Comparison of ENCODE assay signal across 8 cellular contexts in the genomic region with DNA sequence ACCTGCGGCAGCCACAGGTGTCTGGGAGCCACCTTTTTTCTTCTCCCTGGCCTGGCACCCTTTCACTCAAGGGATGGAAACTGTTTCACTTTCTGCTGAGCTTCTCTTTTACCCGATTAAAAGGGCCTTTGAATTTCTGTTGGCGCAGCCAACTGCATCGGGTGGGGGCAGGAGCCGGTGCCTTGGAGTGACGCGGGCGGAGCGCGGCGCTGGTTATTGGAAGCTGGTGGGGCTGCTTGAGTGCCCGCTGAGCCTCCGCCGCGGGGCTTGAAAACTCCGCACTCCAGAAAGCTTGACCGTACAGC. TPM values are rescaled to one million over a fixed set of nuclear protein-coding genes. Genes with fewer than 3 reads are reported as not detected.
DNase-seq lines count a peak whose midpoint lies in the region; TF ChIP-seq lines count a peak whose summit lies in the region.

No MANE protein-coding gene starts in this region.

- no peak overlapping the region for H3K56ac ChIP-seq in H9 (ENCODE audit: insufficient read length, low read depth, low read length)

- no peaks in the 10 kb centered on the region for H3K27me3 Mint-ChIP-seq in H9 (ENCODE audit: low read depth)

- peak overlapping the region; percentile 77 for H3K4me3 ChIP-seq in GM08714 (ENCODE audit: low read length)
- H3K4me3 ChIP-seq in MG63: peak overlapping the region; percentile 49
- H3K4me3 ChIP-seq in WERI-Rb-1 (ENCODE audit: low read depth, low read length): peak overlapping the region; percentile 86

- H3K9me3 ChIP-seq in H9 (ENCODE audit: control insufficient read depth, low read depth, low read length) (no peaks in the 10 kb centered on the region), MG63 (no peaks in the 10 kb centered on the region), WERI-Rb-1 (ENCODE audit: severe bottlenecking) (no peaks in the 10 kb centered on the region)

- no peaks in the 10 kb centered on the region for H4K20me1 ChIP-seq in H9 (ENCODE audit: control insufficient read depth, insufficient read depth, insufficient read length)

- H2BK20ac ChIP-seq in H9 (ENCODE audit: low read depth, low read length, poor library complexity, severe bottlenecking): no peak overlapping the region

- peaks cover 6% of the 10 kb centered on the region; the same call in 1 of the 2 replicates for H3K4me1 ChIP-seq in H9 (ENCODE audit: insufficient read depth, low read length)

- no peak overlapping the region for H2BK12ac ChIP-seq in H9 (ENCODE audit: insufficient read length, low read depth, low read length)

- H4K5ac ChIP-seq in H9 (ENCODE audit: insufficient read length, low read depth, low read length): no peak overlapping the region

- H2AFZ ChIP-seq in H9 (ENCODE audit: low read length): no peak overlapping the region

- H3K4ac ChIP-seq in H9 (ENCODE audit: low read depth, low read length): no peak overlapping the region

- peak overlapping the region; percentile 43 for H3K27ac ChIP-seq in H9 (ENCODE audit: insufficient read length, low read depth, low read length)
- peak overlapping the region; percentile 60; the same call in 1 of the 2 replicates for H3K27ac ChIP-seq in WERI-Rb-1
- H3K27ac ChIP-seq in cingulate gyrus (ENCODE audit: low read depth, low read length): peak overlapping the region; percentile 74

- peaks cover 15% of the 10 kb centered on the region for H3K23me2 ChIP-seq in H9 (ENCODE audit: insufficient read length, low read depth, low read length, poor library complexity, severe bottlenecking)

- H3K4me1 Mint-ChIP-seq in H9: peaks cover 18 to 20% of the 10 kb centered on the region in 2 experiments

- no peaks in the 10 kb centered on the region for H3K79me1 ChIP-seq in H9 (ENCODE audit: insufficient read depth, low read depth, low read length, poor library complexity, severe bottlenecking)

- H3K23ac ChIP-seq in H9 (ENCODE audit: insufficient read length, low read depth, low read length): no peak overlapping the region

- no peak overlapping the region for H2BK5ac ChIP-seq in H9 (ENCODE audit: insufficient read length, low read length)

- no peak overlapping the region for H2AK5ac ChIP-seq in H9 (ENCODE audit: insufficient read length, low read length)

- H3K4me3 Mint-ChIP-seq in H9: peak overlapping the region; percentile 93 to 95

- peak overlapping the region; percentile 93 to 97 (median 97) for H3K27ac Mint-ChIP-seq in H9

- no peak overlapping the region for H4K91ac ChIP-seq in H9 (ENCODE audit: insufficient read length, low read depth, low read length)

- no peak overlapping the region for H4K8ac ChIP-seq in H9 (replicated peaks; ENCODE audit: insufficient read length, low read depth, low read length)

- H3K36me3 Mint-ChIP-seq in H9 (ENCODE audit: insufficient read depth in 1 of 3, low read depth in 3 of 3): peaks cover 0 to 2% (median 0%) of the 10 kb centered on the region in 3 experiments; a peak in 3 of 7 replicates

- peak; percentile 59 for DNase-seq in H9
- peak; percentile 63 for DNase-seq in MG63
- DNase-seq in WERI-Rb-1: peak; percentile 48
- DNase-seq in kidney glomerular epithelial cell (lab: John Stamatoyannopoulos, UW): peak; percentile 43
- peak; percentile 16 for DNase-seq in stimulated activated CD4-positive, alpha-beta T cell treated with anti-CD3 and anti-CD28 coated beads, Interleukin-12 subunit alpha, Interleukin-12 subunit beta, amount 100 ng/mL, for 4 hours
- DNase-seq in NCI-H446 treated with DMSO at 0.1 percent for 48 hours (lab: John Stamatoyannopoulos, UW): no peak

- TF ChIP-seq CTCF in H9 (conservative IDR thresholded peaks at IDR 0.05) (no peak), WERI-Rb-1 (IDR thresholded peaks at IDR 0.05; ENCODE audit: low read depth, low read length) (no peak)

- peaks cover 3% of the 10 kb centered on the region; the same call in 1 of the 2 replicates for H3K79me2 ChIP-seq in H9 (ENCODE audit: insufficient read depth, low read length)

- peak overlapping the region; percentile 59 for H3K9ac ChIP-seq in H9 (ENCODE audit: extremely low read depth, insufficient read length, low read length)

- H3K9me3 Mint-ChIP-seq in H9: no peaks in the 10 kb centered on the region; a peak in 1 of 5 replicates

- H3K4me2 ChIP-seq in H9 (ENCODE audit: insufficient read depth, insufficient read length, low read length): peak overlapping the region; percentile 82

- H3K14ac ChIP-seq in H9 (ENCODE audit: insufficient read depth, low read length): peak overlapping the region; percentile 50

- H3K18ac ChIP-seq in H9 (ENCODE audit: insufficient read length, low read depth, low read length): peak overlapping the region; percentile 70

- no peak overlapping the region for H2BK15ac ChIP-seq in H9 (ENCODE audit: low read depth, low read length)

- H3K36me3 ChIP-seq in MG63 (no peaks in the 10 kb centered on the region), WERI-Rb-1 (no peaks in the 10 kb centered on the region)

- WGBS in H9 (ENCODE audit: extremely low coverage, insufficient read length, low lambda C conversion rate): no CpG with 5 or more reads among the region's 17 CpGs

- H2BK120ac ChIP-seq in H9 (ENCODE audit: low read depth, low read length, poor library complexity, severe bottlenecking): no peak overlapping the region

- H3K27me3 ChIP-seq in H9 (ENCODE audit: insufficient read depth, low read length) (no peaks in the 10 kb centered on the region), MG63 (no peaks in the 10 kb centered on the region), WERI-Rb-1 (ENCODE audit: insufficient read depth, low read depth, severe bottlenecking) (no peaks in the 10 kb centered on the region)

- no peak overlapping the region for H3T11ph ChIP-seq in H9 (ENCODE audit: low read length)

RNA-seq across cellular contexts. Expression of a gene that starts 52.0 kb away (rescaled TPM):
- total RNA-seq in H9 (2021): 130 and 133 TPM in 2 replicates
- total RNA-seq in MG63 (2014; rRNA removed; shearing (Covaris generic); ENCODE audit: low replicate concordance): 10.1 and 11.5 TPM in 2 replicates

Comparison
In these comparisons a context has a peak if more than half of its experiments do, and no peak if none do; other contexts are left out.
1. RNA of a gene that starts 52.0 kb away (total RNA-seq): 130 to 133 TPM in H9; 10.1 to 11.5 TPM in MG63; every median in the first group is over 10 times any median in the second.
2. Peak in every context shown above with its lines, with median percentiles within 50 percentile points of each other: H3K4me3 ChIP-seq and H3K27ac ChIP-seq.